Comparison of ENCODE assay signal across 19 cellular contexts in the genomic region with DNA sequence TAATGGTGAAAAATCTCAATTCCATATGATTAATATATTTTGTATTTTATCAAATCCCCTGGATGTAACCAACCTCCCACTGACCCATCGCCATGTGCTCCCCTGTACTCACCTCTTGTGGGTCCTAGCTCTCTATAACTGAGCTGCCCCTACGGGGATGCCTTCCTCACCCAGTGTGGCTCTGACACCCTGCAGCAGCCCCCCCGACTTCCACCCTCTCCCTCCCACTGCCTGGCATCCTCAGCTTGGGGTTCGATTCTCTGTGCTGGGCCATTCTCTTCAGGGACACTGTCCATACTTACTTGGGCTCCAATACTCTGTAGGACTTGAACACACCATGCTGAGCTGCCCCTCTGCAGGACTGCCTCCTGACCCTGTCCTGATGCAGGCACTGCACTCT.
DNase-seq lines count a peak whose midpoint lies in the region; ATAC-seq and TF ChIP-seq lines count a peak whose summit lies in the region.
"Had no signal": no experiment of that assay in that cellular context is flagged by ENCODE, and none has a peak within 500 bp of the region (broad histone marks: within the 10 kb centered on the region; RNA-seq: fewer than 3 reads in every experiment).

No MANE protein-coding gene starts in this region.

- no peak overlapping the region for H3K14ac ChIP-seq in neuronal stem cell (ENCODE audit: low read length)

- H3K36me3 ChIP-seq in neuronal stem cell (replicated peaks in 1 of 2; ENCODE audit: control insufficient read depth in 2 of 2, insufficient read depth in 2 of 2, low read length in 2 of 2) (peaks cover 0 to 7% of the 10 kb centered on the region in 2 donors), upper lobe of right lung (no peaks in the 10 kb centered on the region)
- H3K36me3 ChIP-seq: HAP-1 had no signal

- intact Hi-C loops in upper lobe of right lung (cut with DNase I), result no loop called here

- no peaks in the 10 kb centered on the region for H3K27me3 ChIP-seq in neuronal stem cell (ENCODE audit: control insufficient read depth in 3 of 3, insufficient read depth in 3 of 3, low read depth in 1 of 3, low read length in 3 of 3)
- H3K27me3 ChIP-seq in upper lobe of right lung, result no peaks in the 10 kb centered on the region

- H3K9me3 Mint-ChIP-seq in stimulated activated naive CD8-positive, alpha-beta T cell treated with anti-CD3 and anti-CD28 coated beads, Interleukin-15, amount 100 ng/mL, for 72 hours, result peaks cover 0 to 5% of the 10 kb centered on the region in 2 donors
- H3K9me3 Mint-ChIP-seq in central memory CD8-positive, alpha-beta T cell, result no peaks in the 10 kb centered on the region
- H3K9me3 Mint-ChIP-seq: CD4-positive, alpha-beta memory T cell; HFFc6 had no signal

- WGBS in neuronal stem cell (ENCODE audit: extremely low coverage in 2 of 2, insufficient read length in 2 of 2, insufficient replicate concordance in 1 of 2), 2 donors, result no CpG with 5 or more reads among the region's 4 CpGs

- H4K8ac ChIP-seq in neuronal stem cell (ENCODE audit: low read depth, low read length), result no peak overlapping the region

- no peak overlapping the region for H4K91ac ChIP-seq in neuronal stem cell (ENCODE audit: low read depth, low read length, poor library complexity)

- H3K23ac ChIP-seq in neuronal stem cell (ENCODE audit: low read depth, low read length, poor library complexity), result no peak overlapping the region

- no peak overlapping the region for H3K4ac ChIP-seq in neuronal stem cell (ENCODE audit: low read length)

- TF ChIP-seq CTCF in upper lobe of right lung (IDR thresholded peaks at IDR 0.05), result no peak

- DNase-seq in stimulated activated naive CD8-positive, alpha-beta T cell treated with anti-CD3 and anti-CD28 coated beads, Interleukin-15, Interleukin-2, amounts not matched to agents 100 U/mL and 50 U/mL, for 24 hours, result no peak
- no peak for DNase-seq in stimulated activated naive CD8-positive, alpha-beta T cell treated with anti-CD3 and anti-CD28 coated beads, Interleukin-15, amount 100 ng/mL, for 72 hours
- no peak for DNase-seq in central memory CD8-positive, alpha-beta T cell (ENCODE audit: low spot score in 2 of 2)
- no peak for DNase-seq in neuronal stem cell (ENCODE audit: low spot score)
- no peak for DNase-seq in upper lobe of right lung
- DNase-seq in DMS53 (lab: John Stamatoyannopoulos, UW), result no peak
- no peak for DNase-seq in middle frontal gyrus (ENCODE audit: extremely low spot score, low spot score)
- no peak for DNase-seq in stimulated activated CD4-positive, alpha-beta T cell treated with anti-CD3 and anti-CD28 coated beads, Interleukin-12 subunit alpha, Interleukin-12 subunit beta, amount 100 ng/mL, for 4 hours
- DNase-seq: C1 segment of cervical spinal cord; CD4-positive, alpha-beta memory T cell; COR-L47; DMS153; DMS79; EL; GDM1; GOT3; HFFc6 had no signal

- no peak overlapping the region for H2BK12ac ChIP-seq in neuronal stem cell (ENCODE audit: low read length)

- H3K9me3 ChIP-seq in neuronal stem cell (replicated peaks in 1 of 2; ENCODE audit: control insufficient read depth in 2 of 2, insufficient read depth in 1 of 2, low read depth in 1 of 2, low read length in 2 of 2) (no peaks in the 10 kb centered on the region), upper lobe of right lung (no peaks in the 10 kb centered on the region)
- H3K9me3 ChIP-seq: HAP-1 had no signal

- H3K79me1 ChIP-seq in neuronal stem cell (ENCODE audit: low read depth, low read length), result no peaks in the 10 kb centered on the region

- H2BK15ac ChIP-seq in neuronal stem cell (ENCODE audit: low read length), result no peak overlapping the region

- H3K27me3 Mint-ChIP-seq in stimulated activated naive CD8-positive, alpha-beta T cell treated with anti-CD3 and anti-CD28 coated beads, Interleukin-15, amount 100 ng/mL, for 72 hours, result no peaks in the 10 kb centered on the region
- no peaks in the 10 kb centered on the region for H3K27me3 Mint-ChIP-seq in central memory CD8-positive, alpha-beta T cell
- H3K27me3 Mint-ChIP-seq: CD4-positive, alpha-beta memory T cell had no signal

- H2BK120ac ChIP-seq in neuronal stem cell (ENCODE audit: low read depth, low read length), result no peak overlapping the region

- no peak overlapping the region for H2BK5ac ChIP-seq in neuronal stem cell (ENCODE audit: low read length)

- H2AFZ ChIP-seq in neuronal stem cell (ENCODE audit: low read length), result no peak overlapping the region

- H2AK5ac ChIP-seq in neuronal stem cell (ENCODE audit: low read depth, low read length), result peak overlapping the region; percentile 13

- H3K4me3 Mint-ChIP-seq in stimulated activated naive CD8-positive, alpha-beta T cell treated with anti-CD3 and anti-CD28 coated beads, Interleukin-15, amount 100 ng/mL, for 72 hours, result no peak overlapping the region
- no peak overlapping the region for H3K4me3 Mint-ChIP-seq in central memory CD8-positive, alpha-beta T cell
- H3K4me3 Mint-ChIP-seq: CD4-positive, alpha-beta memory T cell; HFFc6 had no signal

- no peak overlapping the region for H3K4me2 ChIP-seq in neuronal stem cell (ENCODE audit: insufficient read depth, low read length, poor library complexity, severe bottlenecking)

- peak overlapping the region in 1 of 2 donors; percentile 68 for H3K27ac Mint-ChIP-seq in stimulated activated naive CD8-positive, alpha-beta T cell treated with anti-CD3 and anti-CD28 coated beads, Interleukin-15, amount 100 ng/mL, for 72 hours
- peak overlapping the region; percentile 25 for H3K27ac Mint-ChIP-seq in central memory CD8-positive, alpha-beta T cell (ENCODE audit: low read depth)
- H3K27ac Mint-ChIP-seq: HFFc6 had no signal

- peaks cover 3% of the 10 kb centered on the region for H3K36me3 Mint-ChIP-seq in central memory CD8-positive, alpha-beta T cell (ENCODE audit: insufficient read depth)

- H3K4me1 ChIP-seq in neuronal stem cell (ENCODE audit: control insufficient read depth in 2 of 2, insufficient read depth in 1 of 2, low read depth in 1 of 2, low read length in 2 of 2), result peaks cover 0 to 2% of the 10 kb centered on the region in 2 donors
- no peaks in the 10 kb centered on the region for H3K4me1 ChIP-seq in upper lobe of right lung
- H3K4me1 ChIP-seq: HAP-1 had no signal

- H3K4me3 ChIP-seq in neuronal stem cell (ENCODE audit: low read length in 2 of 2) (no peak overlapping the region), upper lobe of right lung (no peak overlapping the region)
- H3K4me3 ChIP-seq: GM12878, HAP-1 had no signal

- H3K27ac ChIP-seq in neuronal stem cell (replicated peaks; ENCODE audit: low read length), result no peak overlapping the region
- no peak overlapping the region for H3K27ac ChIP-seq in upper lobe of right lung

- H3K18ac ChIP-seq in neuronal stem cell (ENCODE audit: low read length), result peak overlapping the region; percentile 11

- no peak overlapping the region for H3K9ac ChIP-seq in neuronal stem cell (ENCODE audit: low read depth, low read length, poor library complexity)

- no peaks in the 10 kb centered on the region for H3K4me1 Mint-ChIP-seq in stimulated activated naive CD8-positive, alpha-beta T cell treated with anti-CD3 and anti-CD28 coated beads, Interleukin-15, amount 100 ng/mL, for 72 hours
- H3K4me1 Mint-ChIP-seq in central memory CD8-positive, alpha-beta T cell, result no peaks in the 10 kb centered on the region
- H3K4me1 Mint-ChIP-seq: CD4-positive, alpha-beta memory T cell had no signal

- ATAC-seq in stimulated activated naive CD8-positive, alpha-beta T cell treated with anti-CD3 and anti-CD28 coated beads, Interleukin-15, Interleukin-2, amounts not matched to agents 100 U/mL and 50 U/mL, for 24 hours, result peak; percentile 23
- no peak for ATAC-seq in stimulated activated naive CD8-positive, alpha-beta T cell treated with anti-CD3 and anti-CD28 coated beads, Interleukin-15, amount 100 ng/mL, for 72 hours
- no peak for ATAC-seq in central memory CD8-positive, alpha-beta T cell (replicated peaks; ENCODE audit: extremely low read depth, poor library complexity, severe bottlenecking)
- ATAC-seq in upper lobe of right lung, result peak; percentile 31
- ATAC-seq: GM12878 had no signal

Comparison
In these comparisons a context has a peak if more than half of its experiments do, and no peak if none do; other contexts are left out.
1. ATAC-seq: peak in stimulated activated naive CD8-positive, alpha-beta T cell treated with anti-CD3 and anti-CD28 coated beads, Interleukin-15, Interleukin-2, amounts not matched to agents 100 U/mL and 50 U/mL, for 24 hours (single experiment) and upper lobe of right lung (single experiment); none in stimulated activated naive CD8-positive, alpha-beta T cell treated with anti-CD3 and anti-CD28 coated beads, Interleukin-15, amount 100 ng/mL, for 72 hours (single experiment) and central memory CD8-positive, alpha-beta T cell (single experiment).